17 cellular contexts compared by ENCODE assay signal in genomic region chr7:158596309-158596708, GRCh38. TPM values are rescaled to one million over a fixed set of nuclear protein-coding genes. Genes with fewer than 3 reads are reported as not detected.
DNase-seq lines count a peak whose midpoint lies in the region; ATAC-seq and TF ChIP-seq lines count a peak whose summit lies in the region.
"Had no signal": no experiment of that assay in that cellular context is flagged by ENCODE, and none has a peak within 500 bp of the region (broad histone marks: within the 10 kb centered on the region; RNA-seq: fewer than 3 reads in every experiment).

No MANE protein-coding gene starts in this region.

- H3K36me3 Mint-ChIP-seq in effector memory CD8-positive, alpha-beta T cell (ENCODE audit: insufficient read depth), result peaks cover 6% of the 10 kb centered on the region
- H3K36me3 Mint-ChIP-seq: CD4-positive, alpha-beta memory T cell had no signal

- H3K27me3 Mint-ChIP-seq in effector memory CD8-positive, alpha-beta T cell, result no peaks in the 10 kb centered on the region
- H3K27me3 Mint-ChIP-seq: CD4-positive, alpha-beta memory T cell had no signal

- H3K4me1 ChIP-seq in left ventricle myocardium inferior, result no peaks in the 10 kb centered on the region
- no peaks in the 10 kb centered on the region for H3K4me1 ChIP-seq in MM.1S (ENCODE audit: low read length)

- H4K20me1 ChIP-seq in MM.1S (ENCODE audit: insufficient read depth, low read length), result no peaks in the 10 kb centered on the region

- TF ChIP-seq CTCF in left ventricle myocardium inferior (IDR thresholded peaks at IDR 0.05; ENCODE audit: borderline replicate concordance), result no peak
- TF ChIP-seq CTCF in RWPE1 (conservative IDR thresholded peaks at IDR 0.05; ENCODE audit: low read depth), result no peak
- no peak for TF ChIP-seq CTCF in MM.1S (IDR thresholded peaks at IDR 0.05; ENCODE audit: low read length)

- no peaks in the 10 kb centered on the region for H3K27me3 ChIP-seq in left ventricle myocardium inferior (ENCODE audit: low read depth)
- H3K27me3 ChIP-seq in MG63, result no peaks in the 10 kb centered on the region
- H3K27me3 ChIP-seq in MM.1S (replicated peaks; ENCODE audit: insufficient read depth, low read length), result no peaks in the 10 kb centered on the region

- no peak for ATAC-seq in effector memory CD8-positive, alpha-beta T cell (replicated peaks)
- ATAC-seq: GM23338 had no signal

- POLR2A ChIA-PET in RWPE1 (lab: Yijun Ruan, JAX; ENCODE audit: low non-redundant PET), result no interaction called here

- H3K79me2 ChIP-seq in MM.1S (ENCODE audit: low read length), result no peaks in the 10 kb centered on the region

- H3K9me3 ChIP-seq in left ventricle myocardium inferior (replicated peaks) (peaks cover 15% of the 10 kb centered on the region), MG63 (no peaks in the 10 kb centered on the region), MM.1S (replicated peaks; ENCODE audit: insufficient read depth, low read length) (no peaks in the 10 kb centered on the region)

- no peak overlapping the region for H3K4me2 ChIP-seq in MM.1S (ENCODE audit: low read depth, low read length)
- H3K4me2 ChIP-seq: GM23338 had no signal

- intact Hi-C loops in cardiac septum (cut with DNase I) (no loop called here), left ventricle myocardium inferior (cut with micrococcal nuclease) (no loop called here)

- no peaks in the 10 kb centered on the region for H3K9me3 Mint-ChIP-seq in effector memory CD8-positive, alpha-beta T cell

- H3K27ac ChIP-seq in left ventricle myocardium inferior (replicated peaks), result no peak overlapping the region
- 0 out of 2 replicates have a peak overlapping the region, but pooled peaks have one; percentile 7 for H3K27ac ChIP-seq in RWPE1
- no peak overlapping the region for H3K27ac ChIP-seq in MM.1S (ENCODE audit: low read length)

- CTCF ChIA-PET in RWPE1 (lab: Yijun Ruan, JAX), result no interaction called here

- no peaks in the 10 kb centered on the region for H3K4me1 Mint-ChIP-seq in effector memory CD8-positive, alpha-beta T cell (ENCODE audit: low read depth in 2 of 2)
- H3K4me1 Mint-ChIP-seq: CD4-positive, alpha-beta memory T cell; GM23338 had no signal

- peak overlapping the region; percentile 19 to 44 for H3K27ac Mint-ChIP-seq in effector memory CD8-positive, alpha-beta T cell
- H3K27ac Mint-ChIP-seq: CD4-positive, alpha-beta memory T cell; GM23338; H9 had no signal

- H3K9me2 ChIP-seq in MM.1S (replicated peaks; ENCODE audit: insufficient read depth, low read length), result no peaks in the 10 kb centered on the region

- H3K9ac ChIP-seq in MM.1S (ENCODE audit: low read length), result no peak overlapping the region

- H3K4me3 ChIP-seq in left ventricle myocardium inferior (no peak overlapping the region), MG63 (no peak overlapping the region), MM.1S (ENCODE audit: low read length) (no peak overlapping the region)
- H3K4me3 ChIP-seq: GM23338 had no signal

- no peak overlapping the region for H3K4me3 Mint-ChIP-seq in effector memory CD8-positive, alpha-beta T cell
- H3K4me3 Mint-ChIP-seq: CD4-positive, alpha-beta memory T cell; GM23338; H9 had no signal

- no peaks in the 10 kb centered on the region for H3F3A ChIP-seq in MM.1S (ENCODE audit: insufficient read depth, low read length)

- no peak overlapping the region for H2AFZ ChIP-seq in MM.1S (ENCODE audit: low read length)
- H2AFZ ChIP-seq: GM23338 had no signal

- DNase-seq in cardiac septum (ENCODE audit: low spot score) (peak; percentile 36), left ventricle myocardium inferior (no peak), MG63 (peak; percentile 16), RWPE1 (ENCODE audit: low spot score) (no peak), NCI-H1436 treated with DMSO at 0.1 percent for 48 hours (lab: John Stamatoyannopoulos, UW) (no peak), MM.1S (no peak)
- DNase-seq in effector memory CD8-positive, alpha-beta T cell, result no peak
- DNase-seq in stimulated activated CD4-positive, alpha-beta T cell treated with anti-CD3 and anti-CD28 coated beads, Interleukin-2, amount 100 ng/mL, for 24 hours, result no peak
- DNase-seq: C1 segment of cervical spinal cord; Calu3; CD4-positive, alpha-beta memory T cell; COR-L47; DMS79; GF-D8; H9 had no signal

- H3K36me3 ChIP-seq in left ventricle myocardium inferior (no peaks in the 10 kb centered on the region), MG63 (no peaks in the 10 kb centered on the region), MM.1S (replicated peaks; ENCODE audit: insufficient read depth, low read length) (no peaks in the 10 kb centered on the region)

RNA-seq across cellular contexts. Expression of gene PTPRN2, which starts 8.7 kb away (rescaled TPM):
- total RNA-seq in cardiac septum (0.92 TPM), left ventricle myocardium inferior (1.3 TPM)
- total RNA-seq in MG63 (2014; rRNA removed; shearing (Covaris generic); ENCODE audit: low replicate concordance), result 0.16 TPM in 1 of 2 replicates, not detected in the other
- total RNA-seq: G401 had no signal

Comparison
In these comparisons a context has a peak if more than half of its experiments do, and no peak if none do; other contexts are left out.
1. DNase-seq: peak in cardiac septum (single experiment) and MG63 (single experiment); none in left ventricle myocardium inferior (single experiment), RWPE1 (single experiment), effector memory CD8-positive, alpha-beta T cell (0 of 3), stimulated activated CD4-positive, alpha-beta T cell treated with anti-CD3 and anti-CD28 coated beads, Interleukin-2, amount 100 ng/mL, for 24 hours (0 of 2), NCI-H1436 treated with DMSO at 0.1 percent for 48 hours (single experiment) and MM.1S (single experiment).